Comparison of ENCODE assay signal across 1 cellular context in the genomic region with DNA sequence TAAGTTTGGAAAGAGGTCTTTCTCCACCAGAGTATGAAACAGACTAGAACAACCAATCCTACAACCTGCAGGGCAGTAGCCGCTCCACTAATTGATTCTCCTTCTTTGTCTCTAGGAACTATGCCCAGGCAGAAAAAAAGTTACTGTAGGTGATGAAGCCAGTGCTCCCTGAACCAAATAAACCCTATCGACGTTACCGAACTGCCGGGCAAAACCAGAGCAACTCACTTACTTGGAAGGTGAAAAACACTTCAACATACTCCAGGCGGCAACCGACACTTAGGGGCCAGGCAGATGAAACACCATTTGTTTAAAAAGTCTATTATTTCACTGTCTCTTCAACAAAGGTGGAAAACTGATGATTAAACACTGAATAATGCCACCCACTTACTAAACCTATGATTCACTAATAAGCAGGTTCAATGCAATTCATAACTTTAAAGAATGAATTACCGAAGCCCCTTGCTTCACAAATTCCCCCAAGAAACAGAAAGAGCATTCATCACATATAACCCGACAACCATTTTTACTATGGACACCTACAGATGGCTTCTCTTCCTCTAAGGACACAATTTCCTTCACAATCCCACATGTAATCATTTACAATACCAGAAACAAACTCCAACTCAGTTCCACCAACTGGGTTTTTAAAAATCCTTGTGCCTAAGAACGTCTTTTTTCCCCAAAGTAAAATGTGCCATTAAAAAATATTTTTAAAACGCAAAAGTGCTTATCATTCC.
TF ChIP-seq lines count a peak whose summit lies in the region.

No MANE protein-coding gene starts in this region.

TF ChIP-seq in H1, 55 proteins besides CTCF, POLR2A, EP300 and RAD21 (continued from another document):
- no peak for TF ChIP-seq HDAC2 (IDR thresholded peaks at IDR 0.05; ENCODE audit: borderline replicate concordance in 1 of 2, low read depth in 2 of 2, low read length in 2 of 2)
